In the genomic region with DNA sequence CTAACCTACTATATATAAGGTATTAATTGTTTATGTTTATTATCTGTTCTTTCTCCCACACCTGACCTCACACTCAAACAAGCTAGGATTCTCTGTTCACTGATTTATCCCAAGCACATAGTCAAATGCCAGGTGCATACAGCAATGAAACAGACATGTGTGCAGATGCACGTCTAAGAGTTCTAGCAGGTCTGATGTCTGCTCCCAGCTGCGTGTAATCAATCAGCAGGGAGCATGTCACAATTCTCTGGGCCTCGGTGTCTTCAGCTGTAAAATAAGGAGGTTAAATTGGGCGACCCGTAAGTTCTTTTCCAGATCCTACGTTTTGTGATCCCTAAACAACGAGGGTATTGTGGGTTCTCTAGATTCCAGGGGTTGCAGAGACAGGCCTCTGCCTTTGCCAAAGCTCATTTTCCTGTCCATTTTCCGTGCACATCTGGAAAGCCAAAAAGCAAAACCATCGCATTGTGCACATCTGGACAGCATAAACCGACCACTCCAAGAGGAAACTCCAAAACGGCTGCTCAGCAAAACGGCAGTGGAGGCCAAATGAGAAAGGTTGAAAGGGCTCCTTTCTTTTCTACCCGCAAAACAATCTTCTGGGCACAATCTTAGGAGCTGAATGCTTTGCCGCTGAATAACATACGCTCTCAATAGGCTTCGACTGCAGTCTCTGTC, we compare ENCODE assay signal across 20 cellular contexts.
A peak's percentile ranks its signal among the peaks of the same experiment; 100 is the strongest.
DNase-seq lines count a peak whose midpoint lies in the region; ATAC-seq, FAIRE-seq and TF ChIP-seq lines count a peak whose summit lies in the region.
"Had no signal": no experiment of that assay in that cellular context is flagged by ENCODE, and none has a peak within 500 bp of the region (broad histone marks: within the 10 kb centered on the region; RNA-seq: fewer than 3 reads in every experiment).

No MANE protein-coding gene starts in this region.

- intact Hi-C loops in psoas muscle (cut with DNase I): no loop called here

- H4K20me1 ChIP-seq in Karpas-422 (ENCODE audit: insufficient read depth, low read depth, low read length): no peaks in the 10 kb centered on the region
- no peaks in the 10 kb centered on the region for H4K20me1 ChIP-seq in H1 (replicated peaks in 1 of 2; ENCODE audit: control insufficient read depth in 1 of 2, insufficient read depth in 2 of 2, low read length in 2 of 2)
- H4K20me1 ChIP-seq in neural cell (ENCODE audit: insufficient read depth): no peaks in the 10 kb centered on the region

- H3K27me3 ChIP-seq in Karpas-422 (ENCODE audit: low read length): no peaks in the 10 kb centered on the region
- no peaks in the 10 kb centered on the region for H3K27me3 ChIP-seq in H1 (replicated peaks in 1 of 4; ENCODE audit: control insufficient read depth in 3 of 4, extremely low read depth in 1 of 4, insufficient read depth in 3 of 4, low read length in 3 of 4)
- no peaks in the 10 kb centered on the region for H3K27me3 ChIP-seq in neural cell (ENCODE audit: insufficient read depth, low read depth, low read length)
- H3K27me3 ChIP-seq in psoas muscle (ENCODE audit: insufficient read depth in 3 of 3, low read length in 2 of 3): no peaks in the 10 kb centered on the region
- H3K27me3 ChIP-seq: esophagus muscularis mucosa, hepatocyte, Peyer's patch, spleen had no signal

- no peak overlapping the region for H2AK5ac ChIP-seq in H1 (ENCODE audit: low read depth, low read length)

- 91% methylated on average over 15 of the region's 16 CpGs; no CpG with 5 or more reads in 1 of the 2 experiments for WGBS in H1 (ENCODE audit: extremely low coverage in 1 of 2, insufficient coverage in 1 of 2, insufficient read length in 1 of 2, insufficient replicate concordance in 2 of 2, low coverage in 1 of 2, low lambda C conversion rate in 2 of 2, missing lambda C conversion rate in 1 of 2), 2 experiments
- WGBS in psoas muscle, 3 donors: 29 to 40% (median 32%) methylated on average over 16 of the region's 16 CpGs

- no peak overlapping the region for H2BK15ac ChIP-seq in H1 (ENCODE audit: low read length)

- H3K18ac ChIP-seq in H1 (ENCODE audit: extremely low read depth, low read length): no peak overlapping the region

- H4K91ac ChIP-seq in H1 (replicated peaks; ENCODE audit: insufficient read length, low read length): no peak overlapping the region

- no peak for TF ChIP-seq POLR2A in H1 (IDR thresholded peaks at IDR 0.05; ENCODE audit: control extremely low read depth in 1 of 2, low read depth in 2 of 2, low read length in 2 of 2)

- no peak overlapping the region for H3K56ac ChIP-seq in H1 (replicated peaks; ENCODE audit: insufficient read length, low read depth, low read length)

- peak overlapping the region; percentile 44 for H3K4me2 ChIP-seq in Karpas-422 (ENCODE audit: low read depth, low read length, poor library complexity, severe bottlenecking)
- peak overlapping the region in 1 of 2 experiments; percentile 47; a peak in 1 of 4 replicates for H3K4me2 ChIP-seq in H1 (ENCODE audit: insufficient read depth in 1 of 2, low read depth in 2 of 2, low read length in 2 of 2)
- no peak overlapping the region for H3K4me2 ChIP-seq in neural cell (ENCODE audit: low read length)
- H3K4me2 ChIP-seq: hepatocyte had no signal

- no peak overlapping the region for H4K8ac ChIP-seq in H1 (ENCODE audit: extremely low read depth, insufficient read depth, low read length)

- H3K14ac ChIP-seq in H1 (ENCODE audit: insufficient read length): no peak overlapping the region

- no peak overlapping the region for H3K23ac ChIP-seq in H1 (ENCODE audit: insufficient read length)

- POLR2A ChIA-PET in H1 (lab: Charles Lee; ENCODE audit: partially characterized antibody): no interaction called here

- H4K5ac ChIP-seq in H1 (ENCODE audit: insufficient read length, low read depth, low read length): no peak overlapping the region

- TF ChIP-seq EP300 in H1 (IDR thresholded peaks at IDR 0.05; ENCODE audit: borderline replicate concordance in 1 of 2, low read depth in 2 of 2, low read length in 2 of 2): no peak
- no peak for TF ChIP-seq EP300 in neural cell (conservative IDR thresholded peaks at IDR 0.05; ENCODE audit: poor library complexity, severe bottlenecking)

- TF ChIP-seq CTCF in H1 (IDR thresholded peaks at IDR 0.05; ENCODE audit: control extremely low read depth in 1 of 3, insufficient read depth in 1 of 3, low read depth in 1 of 3, low read length in 3 of 3) (no peak), neural cell (IDR thresholded peaks at IDR 0.05; ENCODE audit: poor library complexity, severe bottlenecking) (no peak), psoas muscle (IDR thresholded peaks at IDR 0.05) (no peak)

- H3K9me2 ChIP-seq in Karpas-422 (replicated peaks; ENCODE audit: insufficient read depth, low read length): no peaks in the 10 kb centered on the region; the same call in 1 of the 2 replicates
- H3K9me2 ChIP-seq in neural cell (ENCODE audit: insufficient read depth, low read length): no peaks in the 10 kb centered on the region

- FAIRE-seq in H1 (lab: Jason Lieb, UNC): no peak

- no peaks in the 10 kb centered on the region for H3K79me1 ChIP-seq in H1 (ENCODE audit: low read depth, low read length)

- in situ Hi-C loops in G401 (cut with HindIII; ENCODE audit: low sequenced_read_pairs): no loop called here

- H3K4ac ChIP-seq in H1 (replicated peaks; ENCODE audit: insufficient read length, low read depth, low read length): no peak overlapping the region

- TF ChIP-seq RAD21 in H1 (IDR thresholded peaks at IDR 0.05 in 1 of 2, conservative IDR thresholded peaks at IDR 0.05 in 1 of 2; ENCODE audit: low read depth in 2 of 2, low read length in 2 of 2): no peak
- no peak for TF ChIP-seq RAD21 in neural cell (conservative IDR thresholded peaks at IDR 0.05)

- no peaks in the 10 kb centered on the region for H3F3A ChIP-seq in neural cell (ENCODE audit: insufficient read depth, low read length, poor library complexity, severe bottlenecking)

- H2BK20ac ChIP-seq in H1 (ENCODE audit: low read length): no peak overlapping the region

- H2BK5ac ChIP-seq in H1 (ENCODE audit: low read depth, low read length): no peak overlapping the region

- no peak overlapping the region for H2AFZ ChIP-seq in Karpas-422 (ENCODE audit: low read length)
- no peak overlapping the region for H2AFZ ChIP-seq in H1 (ENCODE audit: low read length)
- no peak overlapping the region for H2AFZ ChIP-seq in neural cell (ENCODE audit: low read depth, low read length)
- H2AFZ ChIP-seq: hepatocyte had no signal

- no peak overlapping the region; the same call in 1 of the 2 replicates for H3K9ac ChIP-seq in Karpas-422 (ENCODE audit: low read length)
- H3K9ac ChIP-seq in H1 (replicated peaks in 1 of 4; ENCODE audit: extremely low read depth in 1 of 4, low read depth in 3 of 4, low read length in 3 of 4): no peak overlapping the region
- H3K9ac ChIP-seq in neural cell (ENCODE audit: low read length): no peak overlapping the region

- ATAC-seq in psoas muscle: no peak
- ATAC-seq: naive thymus-derived CD4-positive, alpha-beta T cell; SK-N-SH treated with all-trans-retinoic acid at 6 μM for 48 hours had no signal

- H3K4me1 ChIP-seq in Karpas-422 (ENCODE audit: low read length) (peaks cover 37% of the 10 kb centered on the region), H1 (replicated peaks in 1 of 4; ENCODE audit: control insufficient read depth in 3 of 4, insufficient read depth in 4 of 4, low read length in 3 of 4) (peaks cover 0 to 17% (median 8%) of the 10 kb centered on the region in 4 experiments; a peak in 5 of 7 replicates), psoas muscle (no peaks in the 10 kb centered on the region)
- H3K4me1 ChIP-seq: Peyer's patch, prostate gland, spleen had no signal

- H3K9me3 ChIP-seq in Karpas-422 (ENCODE audit: low read length) (no peaks in the 10 kb centered on the region), H1 (ENCODE audit: insufficient read depth in 2 of 2, low read depth in 1 of 2, low read length in 1 of 2) (no peaks in the 10 kb centered on the region), neural cell (ENCODE audit: low read length) (no peaks in the 10 kb centered on the region), psoas muscle (no peaks in the 10 kb centered on the region)
- H3K9me3 ChIP-seq: esophagus muscularis mucosa, Peyer's patch, prostate gland had no signal

- H3K4me3 ChIP-seq in Karpas-422 (ENCODE audit: low read length) (no peak overlapping the region), H1 (ENCODE audit: extremely low read depth in 1 of 4, insufficient read depth in 2 of 4, low read depth in 3 of 4, low read length in 4 of 4) (no peak overlapping the region), neural cell (ENCODE audit: low read length) (no peak overlapping the region), psoas muscle (no peak overlapping the region)
- H3K4me3 ChIP-seq: esophagus muscularis mucosa, hepatocyte, Peyer's patch, prostate gland, spleen had no signal

- CTCF ChIA-PET in H1 (lab: Charles Lee; ENCODE audit: partially characterized antibody): interaction anchor here (0.8 to 4.6 kb wide), 7 partner anchors 10 to 109 kb away, joined by 3 to 24 read pairs (median 4); no protein-coding TSS in a partner anchor

- no peaks in the 10 kb centered on the region for H3K36me3 ChIP-seq in Karpas-422 (ENCODE audit: insufficient read depth, low read length)
- no peaks in the 10 kb centered on the region for H3K36me3 ChIP-seq in H1 (ENCODE audit: control insufficient read depth in 2 of 4, insufficient read depth in 4 of 4, low read length in 3 of 4)
- no peaks in the 10 kb centered on the region for H3K36me3 ChIP-seq in neural cell (ENCODE audit: insufficient read depth, low read length)
- no peaks in the 10 kb centered on the region for H3K36me3 ChIP-seq in psoas muscle (ENCODE audit: insufficient read depth in 1 of 2, low read depth in 1 of 2)
- H3K36me3 ChIP-seq: esophagus muscularis mucosa, Peyer's patch, prostate gland had no signal

- H3K79me2 ChIP-seq in Karpas-422 (ENCODE audit: low read length) (no peaks in the 10 kb centered on the region), H1 (ENCODE audit: control insufficient read depth in 1 of 2, insufficient read depth in 2 of 2, low read length in 2 of 2) (no peaks in the 10 kb centered on the region), neural cell (replicated peaks; ENCODE audit: insufficient read depth, low read length) (no peaks in the 10 kb centered on the region)
- H3K79me2 ChIP-seq: hepatocyte had no signal

- no peak overlapping the region for H2BK120ac ChIP-seq in H1 (replicated peaks; ENCODE audit: low read depth, low read length)

- H3K23me2 ChIP-seq in H1 (ENCODE audit: low read depth, low read length): no peaks in the 10 kb centered on the region

- DNase-seq in COR-L47 (lab: John Stamatoyannopoulos, UW) (peak; percentile 27), Karpas-422 (no peak), H1 (ENCODE audit: low read depth in 1 of 2, low spot score in 2 of 2) (no peak), G401 (ENCODE audit: low spot score) (no peak), psoas muscle (no peak), NCI-H1436 treated with DMSO at 0.1 percent for 48 hours (lab: John Stamatoyannopoulos, UW) (no peak)
- DNase-seq: activated CD4-positive, alpha-beta T cell treated with anti-CD3 and anti-CD28 coated beads for 4 hours; C1 segment of cervical spinal cord; DMS153; islet precursor cell; mammary epithelial cell; naive thymus-derived CD4-positive, alpha-beta T cell; NCI-H2029 treated with DMSO at 0.1 percent for 48 hours; Peyer's patch; spleen had no signal

- no peak overlapping the region for H2BK12ac ChIP-seq in H1 (ENCODE audit: low read depth, low read length)

- H3K27ac ChIP-seq in Karpas-422 (ENCODE audit: low read length) (peak overlapping the region; percentile 81), H1 (ENCODE audit: low read depth, low read length) (no peak overlapping the region), neural cell (ENCODE audit: low read length) (no peak overlapping the region), psoas muscle (no peak overlapping the region)
- H3K27ac ChIP-seq: esophagus muscularis mucosa, hepatocyte, Peyer's patch, prostate gland, spleen had no signal
